In genomic region chr11:101129203-101129943, GRCh38 we compare ENCODE assay signal across 10 cellular contexts. TPM values are rescaled to one million over a fixed set of nuclear protein-coding genes. Genes with fewer than 3 reads are reported as not detected.
DNase-seq lines count a peak whose midpoint lies in the region; ATAC-seq, FAIRE-seq and TF ChIP-seq lines count a peak whose summit lies in the region.
"Had no signal": no experiment of that assay in that cellular context is flagged by ENCODE, and none has a peak within 500 bp of the region (broad histone marks: within the 10 kb centered on the region; RNA-seq: fewer than 3 reads in every experiment).

Gene PGR (minus strand): TSS chr11:101129813. CDS start chr11:101129070, 743 bp downstream.

- no peak within 1 kb of the TSS for H3K4me3 ChIP-seq in astrocyte (ENCODE audit: insufficient read depth, low read depth, low read length)
- peak within 1 kb of the TSS; percentile 26 for H3K4me3 ChIP-seq in smooth muscle cell

- TF ChIP-seq CTCF in astrocyte (IDR thresholded peaks at IDR 0.05; ENCODE audit: insufficient read depth, low read depth, low read length), result no peak
- no peak for TF ChIP-seq CTCF in smooth muscle cell (IDR thresholded peaks at IDR 0.05; ENCODE audit: borderline replicate concordance, insufficient read depth, poor library complexity, severe bottlenecking)

- H3K27ac Mint-ChIP-seq in astrocyte (ENCODE audit: unreplicated experiment), result no peak within 1 kb of the TSS
- H3K27ac Mint-ChIP-seq: activated naive CD8-positive, alpha-beta T cell treated with anti-CD3 and anti-CD28 coated beads for 36 hours had no signal

- H3K27me3 ChIP-seq in astrocyte (ENCODE audit: insufficient read depth, low read length) (peaks cover 54% of the 10 kb centered on the region), smooth muscle cell (ENCODE audit: low read depth) (peaks cover 87% of the 10 kb centered on the region)

- H3K4me2 ChIP-seq in astrocyte (ENCODE audit: low read length), result peak within 1 kb of the TSS; percentile 83
- peak within 1 kb of the TSS; percentile 87 for H3K4me2 ChIP-seq in smooth muscle cell

- H3K27ac ChIP-seq in astrocyte (ENCODE audit: low read depth, low read length), result no peak within 1 kb of the TSS
- no peak within 1 kb of the TSS for H3K27ac ChIP-seq in smooth muscle cell (ENCODE audit: low read depth)

- peak; percentile 16 for DNase-seq in HEK293T (ENCODE audit: extremely low spot score)
- no peak for DNase-seq in astrocyte (ENCODE audit: low read depth)
- peak; percentile 63 for DNase-seq in islet precursor cell
- DNase-seq in smooth muscle cell (lab: John Stamatoyannopoulos, UW; ENCODE audit: unreplicated experiment), result no peak
- no peak for DNase-seq in activated CD4-positive, alpha-beta T cell treated with anti-CD3 and anti-CD28 coated beads for 48 hours
- DNase-seq in activated CD8-positive, alpha-beta memory T cell treated with anti-CD3 and anti-CD28 coated beads, Interleukin-2, amount 50 U/mL, for 48 hours, result no peak
- DNase-seq in activated naive CD4-positive, alpha-beta T cell treated with anti-CD3 and anti-CD28 coated beads, Interleukin-2, amount 50 U/mL, for 16 hours, result no peak
- DNase-seq: activated naive CD8-positive, alpha-beta T cell treated with anti-CD3 and anti-CD28 coated beads for 36 hours; RPMI8226 had no signal

- H3K36me3 ChIP-seq in astrocyte (ENCODE audit: insufficient read depth, low read length), result no peaks in the 10 kb centered on the region
- H3K36me3 ChIP-seq in smooth muscle cell (ENCODE audit: low read depth), result no peaks in the 10 kb centered on the region

- H3K79me2 ChIP-seq in astrocyte (ENCODE audit: insufficient read depth, low read length) (no peaks in the 10 kb centered on the region), smooth muscle cell (ENCODE audit: low read depth) (no peaks in the 10 kb centered on the region)

- no peaks in the 10 kb centered on the region for H3F3A ChIP-seq in smooth muscle cell (ENCODE audit: low read depth)

- H3K9ac ChIP-seq in astrocyte (ENCODE audit: low read length), result no peak within 1 kb of the TSS
- no peak within 1 kb of the TSS for H3K9ac ChIP-seq in smooth muscle cell (ENCODE audit: low read depth)

- H3K9me3 ChIP-seq in astrocyte (ENCODE audit: insufficient read depth, low read depth, low read length) (no peaks in the 10 kb centered on the region), smooth muscle cell (replicated peaks; ENCODE audit: low read depth) (no peaks in the 10 kb centered on the region)

- peak within 1 kb of the TSS; percentile 11 for H2AFZ ChIP-seq in astrocyte (ENCODE audit: low read depth, low read length)
- H2AFZ ChIP-seq in smooth muscle cell (ENCODE audit: low read depth), result peak within 1 kb of the TSS; percentile 67

- FAIRE-seq in astrocyte (lab: Jason Lieb, UNC), result no peak

- H3K4me1 Mint-ChIP-seq in astrocyte (ENCODE audit: low read depth, unreplicated experiment), result peaks cover 2% of the 10 kb centered on the region

- peaks cover 3% of the 10 kb centered on the region for H3K9me3 Mint-ChIP-seq in astrocyte (ENCODE audit: unreplicated experiment)
- H3K9me3 Mint-ChIP-seq: activated naive CD8-positive, alpha-beta T cell treated with anti-CD3 and anti-CD28 coated beads for 36 hours had no signal

- H3K4me1 ChIP-seq in astrocyte (ENCODE audit: insufficient read depth, low read length) (no peaks in the 10 kb centered on the region), smooth muscle cell (ENCODE audit: low read depth) (peaks cover 2% of the 10 kb centered on the region)

- H3K27me3 Mint-ChIP-seq in astrocyte (ENCODE audit: low read depth, unreplicated experiment), result peaks cover 55% of the 10 kb centered on the region

- no peak for ATAC-seq in HG02852 (IDR thresholded peaks at IDR 0.05; ENCODE audit: unreplicated experiment)

- H4K20me1 ChIP-seq in astrocyte (ENCODE audit: insufficient read depth, low read length) (no peaks in the 10 kb centered on the region), smooth muscle cell (ENCODE audit: low read depth) (no peaks in the 10 kb centered on the region)

- POLR2A ChIA-PET in HEK293T (lab: Yijun Ruan, JAX), result no interaction called here

- peak within 1 kb of the TSS; percentile 67 for H3K4me3 Mint-ChIP-seq in astrocyte (ENCODE audit: unreplicated experiment)
- H3K4me3 Mint-ChIP-seq: activated naive CD8-positive, alpha-beta T cell treated with anti-CD3 and anti-CD28 coated beads for 36 hours had no signal

- H3K36me3 Mint-ChIP-seq in astrocyte (ENCODE audit: low read depth, unreplicated experiment), result no peaks in the 10 kb centered on the region
- H3K36me3 Mint-ChIP-seq: activated naive CD8-positive, alpha-beta T cell treated with anti-CD3 and anti-CD28 coated beads for 36 hours had no signal

- CTCF ChIA-PET in HEK293T (lab: Yijun Ruan, JAX), result no interaction called here

- 3% methylated on average over 38 of the region's 38 CpGs for WGBS in smooth muscle cell (ENCODE audit: low lambda C conversion rate)

TF ChIP-seq in HEK293T, 16 proteins besides CTCF, POLR2A, EP300 and RAD21:
- no peak for TF ChIP-seq PKNOX1 (IDR thresholded peaks at IDR 0.05)
- TF ChIP-seq ELF4 (IDR thresholded peaks at IDR 0.05), result no peak

RNA-seq across cellular contexts. Expression of gene PGR, which starts in this region (rescaled TPM):
- total RNA-seq in astrocyte (0.17 and 0.18 TPM in 2 replicates), smooth muscle cell (0.72 and 0.85 TPM in 2 replicates)
- 0.27 and 0.51 TPM in 2 replicates for polyA plus RNA-seq in smooth muscle cell
- total RNA-seq: activated naive CD8-positive, alpha-beta T cell treated with anti-CD3 and anti-CD28 coated beads for 36 hours had no signal

Comparison
In these comparisons a context has a peak if more than half of its experiments do, and no peak if none do; other contexts are left out.
1. DNase-seq: peak in HEK293T (single experiment) and islet precursor cell (single experiment); none in astrocyte (single experiment), smooth muscle cell (single experiment), activated CD4-positive, alpha-beta T cell treated with anti-CD3 and anti-CD28 coated beads for 48 hours (single experiment), activated CD8-positive, alpha-beta memory T cell treated with anti-CD3 and anti-CD28 coated beads, Interleukin-2, amount 50 U/mL, for 48 hours (single experiment) and activated naive CD4-positive, alpha-beta T cell treated with anti-CD3 and anti-CD28 coated beads, Interleukin-2, amount 50 U/mL, for 16 hours (single experiment).